ENCODE assay signal across 10 cellular contexts in genomic region chr7:27170494-27170811, GRCh38. TPM values are rescaled to one million over a fixed set of nuclear protein-coding genes. Genes with fewer than 3 reads are reported as not detected.
DNase-seq lines count a peak whose midpoint lies in the region; ATAC-seq, FAIRE-seq and TF ChIP-seq lines count a peak whose summit lies in the region.
"Had no signal": no experiment of that assay in that cellular context is flagged by ENCODE, and none has a peak within 500 bp of the region (broad histone marks: within the 10 kb centered on the region; RNA-seq: fewer than 3 reads in every experiment).

No MANE protein-coding gene starts in this region.

- ATAC-seq in GM21515 (IDR thresholded peaks at IDR 0.05; ENCODE audit: unreplicated experiment), result no peak
- ATAC-seq: activated CD8-positive, alpha-beta memory T cell treated with anti-CD3 and anti-CD28 coated beads, Interleukin-2, amount 10 ng/mL, durations not matched to agents 7 days and 5 days had no signal

- in situ Hi-C loops in HAP-1 (cut with MboI; ENCODE audit: low sequenced_read_pairs), result loop anchor here (25.0 kb wide), 1 partner anchor 958 kb away; the partner anchor contains the start of genes CBX3 and HNRNPA2B1

- H3K9ac ChIP-seq in keratinocyte (ENCODE audit: control insufficient read depth, extremely low read depth, insufficient read depth, low read length), result peak overlapping the region; percentile 83

- TF ChIP-seq CTCF in Peyer's patch (IDR thresholded peaks at IDR 0.05), result no peak
- no peak for TF ChIP-seq CTCF in keratinocyte (optimal IDR thresholded peaks at IDR 0.05 in 1 of 3, IDR thresholded peaks at IDR 0.05 in 1 of 3, conservative IDR thresholded peaks at IDR 0.05 in 1 of 3; ENCODE audit: extremely low read depth in 1 of 3, insufficient read depth in 2 of 3, low read length in 3 of 3)

- H3K27me3 ChIP-seq in HAP-1 (ENCODE audit: low read depth) (no peaks in the 10 kb centered on the region), Peyer's patch (peaks cover 0 to 22% of the 10 kb centered on the region in 2 donors), keratinocyte (ENCODE audit: control insufficient read depth, extremely low read depth, insufficient read depth, low read length) (peaks cover 6% of the 10 kb centered on the region)

- peak overlapping the region; percentile 98 for H3K4me2 ChIP-seq in keratinocyte (ENCODE audit: control insufficient read depth, extremely low read depth, insufficient read depth, low read depth, low read length)

- H3K9me3 ChIP-seq in HAP-1 (no peaks in the 10 kb centered on the region), Peyer's patch (peaks cover 0 to 11% (median 0%) of the 10 kb centered on the region in 4 donors), keratinocyte (ENCODE audit: control insufficient read depth, low read depth, low read length) (no peaks in the 10 kb centered on the region)

- no peaks in the 10 kb centered on the region for H3K9me1 ChIP-seq in keratinocyte (ENCODE audit: control insufficient read depth, extremely low read depth, insufficient read depth, low read length)

- no peak for DNase-seq in HAP-1 (ENCODE audit: low spot score in 2 of 2)
- no peak for DNase-seq in Peyer's patch
- no peak for DNase-seq in keratinocyte (ENCODE audit: low read depth, low spot score)
- DNase-seq in hepatic stellate cell (ENCODE audit: low spot score), result no peak
- DNase-seq in SKM-1 (lab: John Stamatoyannopoulos, UW; ENCODE audit: unreplicated experiment), result no peak
- DNase-seq: activated CD8-positive, alpha-beta memory T cell treated with anti-CD3 and anti-CD28 coated beads, Interleukin-2, amount 10 ng/mL, durations not matched to agents 7 days and 5 days; amygdala; RPMI8226 had no signal

- H3K4me3 ChIP-seq in HAP-1 (peak overlapping the region; percentile 70), Peyer's patch (peak overlapping the region in 3 of 4 donors; percentile 33 to 81 (median 57)), keratinocyte (ENCODE audit: control insufficient read depth in 2 of 3, extremely low read depth in 1 of 3, insufficient read depth in 2 of 3, low read depth in 1 of 3, low read length in 3 of 3) (peak overlapping the region; percentile 78 to 94 (median 84)), skin epidermis (peak overlapping the region in 4 of 7 experiments; percentile 29 to 37 (median 33))

- TF ChIP-seq POLR2A in Peyer's patch (IDR thresholded peaks at IDR 0.05), result no peak

- H3K79me2 ChIP-seq in keratinocyte (ENCODE audit: control insufficient read depth, insufficient read depth, low read length), result peaks cover 71% of the 10 kb centered on the region

- H3K36me3 ChIP-seq in HAP-1 (replicated peaks) (peaks cover 29% of the 10 kb centered on the region), Peyer's patch (no peaks in the 10 kb centered on the region), keratinocyte (ENCODE audit: control insufficient read depth in 2 of 2, extremely low read depth in 1 of 2, insufficient read depth in 2 of 2, low read length in 2 of 2) (peaks cover 0 to 4% of the 10 kb centered on the region in 2 experiments)

- dilution Hi-C loops in keratinocyte (cut with MboI; ENCODE audit: extremely low pct_ligation_motif_present, low sequenced_read_pairs), result no loop called here

- H3K4me1 ChIP-seq in HAP-1 (peaks cover 9% of the 10 kb centered on the region), Peyer's patch (peaks cover 0 to 27% (median 15%) of the 10 kb centered on the region in 4 donors), keratinocyte (ENCODE audit: control insufficient read depth, extremely low read depth, insufficient read depth, low read length) (peaks cover 32% of the 10 kb centered on the region)

- H3K27ac ChIP-seq in Peyer's patch (peak overlapping the region in 3 of 4 donors; percentile 69 to 89 (median 85)), keratinocyte (ENCODE audit: control insufficient read depth, insufficient read depth, low read length) (peak overlapping the region; percentile 87), skin epidermis (peak overlapping the region in 8 of 21 experiments; percentile 56 to 97 (median 92))

- H2AFZ ChIP-seq in keratinocyte (ENCODE audit: control insufficient read depth, low read length), result no peak overlapping the region

- no peaks in the 10 kb centered on the region for H4K20me1 ChIP-seq in keratinocyte (ENCODE audit: control insufficient read depth, extremely low read depth, insufficient read depth, low read length)

- no peak for FAIRE-seq in keratinocyte (lab: Jason Lieb, UNC)

RNA-seq across cellular contexts. Expression of gene HOXA10, which starts 3.7 kb away (rescaled TPM):
- 10 to 100 TPM; 15.7 to 28.4 (median 19.8) TPM for total RNA-seq in Peyer's patch
- polyA plus RNA-seq in keratinocyte, result 1.6 to 4.5 TPM (median 2.4 TPM) in 3 replicates
- polyA plus RNA-seq in keratinocyte (2011; ENCODE audit: low read depth), result 0.40 TPM
- polyA plus RNA-seq in keratinocyte (2011; cell fraction: cytosol; rRNA removed), result 2.0 and 2.2 TPM in 2 replicates
- 2.0 and 2.1 TPM in 2 replicates for polyA plus RNA-seq in keratinocyte (2011; cell fraction: nucleus; rRNA removed)
- polyA plus RNA-seq in keratinocyte (2012; ENCODE audit: low replicate concordance), result 2.5 and 9.5 TPM in 2 replicates
- 1.9 to 5.1 TPM (median 3.0 TPM) in 3 replicates for polyA minus RNA-seq in keratinocyte
- not detected for polyA minus RNA-seq in keratinocyte (2011; cell fraction: cytosol; rRNA and poly(A)+ RNA removed)
- polyA minus RNA-seq in keratinocyte (2011; cell fraction: nucleus; rRNA and poly(A)+ RNA removed), result 0.47 and 0.84 TPM in 2 replicates
- total RNA-seq: activated CD8-positive, alpha-beta memory T cell treated with anti-CD3 and anti-CD28 coated beads, Interleukin-2, amount 10 ng/mL, durations not matched to agents 7 days and 5 days had no signal

RNA-seq across cellular contexts. Expression of gene HOXA9, which starts 5.1 kb away (rescaled TPM):
- total RNA-seq in Peyer's patch, result 10 to 100 TPM; 25.7 to 71.2 (median 46.1) TPM
- polyA plus RNA-seq in keratinocyte, result 9.0 to 40.5 TPM (median 28.1 TPM) in 3 replicates
- 76.1 TPM for polyA plus RNA-seq in keratinocyte (2011; ENCODE audit: low read depth)
- polyA plus RNA-seq in keratinocyte (2011; cell fraction: cytosol; rRNA removed), result 20.4 and 23.2 TPM in 2 replicates
- polyA plus RNA-seq in keratinocyte (2011; cell fraction: nucleus; rRNA removed), result 22.3 and 31.4 TPM in 2 replicates
- polyA plus RNA-seq in keratinocyte (2012; ENCODE audit: low replicate concordance), result 21.1 and 27.0 TPM in 2 replicates
- 1.5 to 5.7 TPM (median 4.0 TPM) in 3 replicates for polyA minus RNA-seq in keratinocyte
- 9.4 TPM for polyA minus RNA-seq in keratinocyte (2011; cell fraction: cytosol; rRNA and poly(A)+ RNA removed)
- 2.2 and 3.8 TPM in 2 replicates for polyA minus RNA-seq in keratinocyte (2011; cell fraction: nucleus; rRNA and poly(A)+ RNA removed)
- total RNA-seq: activated CD8-positive, alpha-beta memory T cell treated with anti-CD3 and anti-CD28 coated beads, Interleukin-2, amount 10 ng/mL, durations not matched to agents 7 days and 5 days had no signal

RNA-seq across cellular contexts. Expression of gene HOXA7, which starts 14.0 kb away (rescaled TPM):
- total RNA-seq in Peyer's patch, result 10 to 100 TPM in 1 of 4 donors, 1 to 10 TPM in 3; 3.3 to 11.8 (median 5.7) TPM
- polyA plus RNA-seq in keratinocyte, result 3.8 to 13.5 TPM (median 8.1 TPM) in 3 replicates
- polyA plus RNA-seq in keratinocyte (2011; ENCODE audit: low read depth), result 4.9 TPM
- polyA plus RNA-seq in keratinocyte (2011; cell fraction: cytosol; rRNA removed), result 7.4 and 9.8 TPM in 2 replicates
- polyA plus RNA-seq in keratinocyte (2011; cell fraction: nucleus; rRNA removed), result 5.2 and 6.0 TPM in 2 replicates
- polyA plus RNA-seq in keratinocyte (2012; ENCODE audit: low replicate concordance), result 3.9 and 14.3 TPM in 2 replicates
- polyA minus RNA-seq in keratinocyte, result 4.5 to 4.9 TPM (median 4.8 TPM) in 3 replicates
- polyA minus RNA-seq in keratinocyte (2011; cell fraction: cytosol; rRNA and poly(A)+ RNA removed), result 11.9 TPM
- polyA minus RNA-seq in keratinocyte (2011; cell fraction: nucleus; rRNA and poly(A)+ RNA removed), result 2.0 and 2.3 TPM in 2 replicates
- total RNA-seq: activated CD8-positive, alpha-beta memory T cell treated with anti-CD3 and anti-CD28 coated beads, Interleukin-2, amount 10 ng/mL, durations not matched to agents 7 days and 5 days had no signal

RNA-seq across cellular contexts. Expression of gene HOXA11, which starts 14.6 kb away (rescaled TPM):
- total RNA-seq in Peyer's patch, result not detected
- polyA plus RNA-seq in keratinocyte, result 0.07 to 0.18 TPM (median 0.14 TPM) in 3 replicates
- polyA plus RNA-seq in keratinocyte (2011; ENCODE audit: low read depth), result not detected
- 0.17 and 0.19 TPM in 2 replicates for polyA plus RNA-seq in keratinocyte (2011; cell fraction: cytosol; rRNA removed)
- polyA plus RNA-seq in keratinocyte (2011; cell fraction: nucleus; rRNA removed), result 0.13 TPM in 2 replicates
- 0.16 and 0.27 TPM in 2 replicates for polyA plus RNA-seq in keratinocyte (2012; ENCODE audit: low replicate concordance)
- polyA minus RNA-seq in keratinocyte, result not detected in 3 replicates
- polyA minus RNA-seq in keratinocyte (2011; cell fraction: cytosol; rRNA and poly(A)+ RNA removed), result not detected
- not detected in 2 replicates for polyA minus RNA-seq in keratinocyte (2011; cell fraction: nucleus; rRNA and poly(A)+ RNA removed)
- total RNA-seq: activated CD8-positive, alpha-beta memory T cell treated with anti-CD3 and anti-CD28 coated beads, Interleukin-2, amount 10 ng/mL, durations not matched to agents 7 days and 5 days had no signal

RNA-seq across cellular contexts. Expression of gene HOXA3, which starts 18.1 kb away (rescaled TPM):
- 10 to 100 TPM in 3 of 4 donors, 1 to 10 TPM in 1; 6.7 to 21.2 (median 13.9) TPM for total RNA-seq in Peyer's patch
- 0.17 to 0.84 TPM (median 0.58 TPM) in 3 replicates for polyA plus RNA-seq in keratinocyte
- polyA plus RNA-seq in keratinocyte (2011; ENCODE audit: low read depth), result 0.87 TPM
- 0.55 and 0.95 TPM in 2 replicates for polyA plus RNA-seq in keratinocyte (2011; cell fraction: cytosol; rRNA removed)
- polyA plus RNA-seq in keratinocyte (2011; cell fraction: nucleus; rRNA removed), result 1.2 and 2.0 TPM in 2 replicates
- polyA plus RNA-seq in keratinocyte (2012; ENCODE audit: low replicate concordance), result 1.1 and 3.2 TPM in 2 replicates
- 0.22 to 1.2 TPM in 2 of 3 replicates, not detected in the other for polyA minus RNA-seq in keratinocyte
- 1.9 TPM for polyA minus RNA-seq in keratinocyte (2011; cell fraction: cytosol; rRNA and poly(A)+ RNA removed)
- 0.54 and 1.2 TPM in 2 replicates for polyA minus RNA-seq in keratinocyte (2011; cell fraction: nucleus; rRNA and poly(A)+ RNA removed)
- total RNA-seq: activated CD8-positive, alpha-beta memory T cell treated with anti-CD3 and anti-CD28 coated beads, Interleukin-2, amount 10 ng/mL, durations not matched to agents 7 days and 5 days had no signal

Comparison
In these comparisons a context has a peak if more than half of its experiments do, and no peak if none do; other contexts are left out.
1. H3K4me3 ChIP-seq: peak in every context shown above with its lines; median percentile 84 in keratinocyte; 70 in HAP-1; 57 in Peyer's patch; 33 in skin epidermis.